Comparison of ENCODE assay signal across 33 cellular contexts in genomic region chr7:26317211-26317610, GRCh38.
"Had no signal": no experiment of that assay in that cellular context is flagged by ENCODE, and none has a peak within 500 bp of the region (broad histone marks: within the 10 kb centered on the region; RNA-seq: fewer than 3 reads in every experiment).

No MANE protein-coding gene starts in this region.

- H3K9me3 Mint-ChIP-seq: activated CD8-positive, alpha-beta T cell treated with anti-CD3 and anti-CD28 coated beads for 36 hours; activated naive CD8-positive, alpha-beta T cell treated with anti-CD3 and anti-CD28 coated beads, Interleukin-2, amount 50 U/mL, for 24 hours; activated T-cell treated with anti-CD3 and anti-CD28 coated beads, Interleukin-2, amount 50 U/mL, for 4 hours; activated T-helper 17 cell treated with anti-CD3 and anti-CD28 coated beads, Interleukin-2, amount 50 U/mL, for 72 hours; effector memory CD8-positive, alpha-beta T cell; WTC11 had no signal

- DNase-seq: activated CD4-positive, alpha-beta T cell treated with anti-CD3 and anti-CD28 coated beads for 48 hours; activated CD4-positive, alpha-beta T cell treated with anti-CD3 and anti-CD28 coated beads, Interleukin-2, amount 50 U/mL, for 1 hour; activated CD4-positive, alpha-beta T cell treated with anti-CD3 and anti-CD28 coated beads, Interleukin-2, amount 50 U/mL, for 48 hours; activated CD8-positive, alpha-beta memory T cell treated with anti-CD3 and anti-CD28 coated beads for 24 hours; activated CD8-positive, alpha-beta T cell treated with anti-CD3 and anti-CD28 coated beads for 36 hours; activated effector memory CD4-positive, alpha-beta T cell treated with Interleukin-2 at 50 U/mL for 16 hours; activated gamma-delta T cell treated with Interleukin-2 at 50 U/mL for 16 hours; activated naive CD4-positive, alpha-beta T cell treated with anti-CD3 and anti-CD28 coated beads, Interleukin-2, amount 50 U/mL, for 16 hours; activated naive CD4-positive, alpha-beta T cell treated with Interleukin-2 at 50 U/mL for 16 hours; activated naive CD8-positive, alpha-beta T cell treated with anti-CD3 and anti-CD28 coated beads, Interleukin-2, amount 50 U/mL, for 24 hours; activated T-cell treated with anti-CD3 and anti-CD28 coated beads, Interleukin-2, amount 50 U/mL, for 4 hours; adrenal gland; amygdala; aorta; body of pancreas; caudate nucleus; cortex of kidney; dermis blood vessel endothelial cell; effector CD4-positive, alpha-beta T cell; effector memory CD8-positive, alpha-beta T cell; erythroblast; foreskin keratinocyte; gastrocnemius medialis; glutamatergic neuron; T-helper 1 cell; T-helper 2 cell had no signal

- H3K4me3 ChIP-seq: adrenal gland, body of pancreas, esophagus muscularis mucosa, gastrocnemius medialis had no signal

- FAIRE-seq: colon had no signal

- H3K4me1 Mint-ChIP-seq: WTC11 had no signal

- H3K27me3 ChIP-seq: adrenal gland, body of pancreas, esophagus muscularis mucosa, foreskin keratinocyte, gastrocnemius medialis had no signal

- H3K4me1 ChIP-seq: esophagus muscularis mucosa, foreskin keratinocyte, gastrocnemius medialis had no signal

- H3K9me3 ChIP-seq: adrenal gland, body of pancreas, esophagus muscularis mucosa, gastrocnemius medialis had no signal

- H3K36me3 ChIP-seq: adrenal gland, esophagus muscularis mucosa, gastrocnemius medialis had no signal

- ATAC-seq: activated CD4-positive, CD25-positive, alpha-beta regulatory T cell treated with anti-CD3 and anti-CD28 coated beads, Interleukin-2, amount 50 U/mL, for 24 hours; activated CD8-positive, alpha-beta T cell treated with anti-CD3 and anti-CD28 coated beads for 36 hours; activated naive CD8-positive, alpha-beta T cell treated with anti-CD3 and anti-CD28 coated beads, Interleukin-2, amount 50 U/mL, for 24 hours; activated T-cell treated with anti-CD3 and anti-CD28 coated beads, Interleukin-2, amount 50 U/mL, for 4 hours; activated T-helper 17 cell treated with anti-CD3 and anti-CD28 coated beads, Interleukin-2, amount 50 U/mL, for 72 hours; body of pancreas; effector memory CD8-positive, alpha-beta T cell; foreskin keratinocyte; gastrocnemius medialis; WTC11 had no signal

- H3K4me3 Mint-ChIP-seq: activated CD8-positive, alpha-beta T cell treated with anti-CD3 and anti-CD28 coated beads for 36 hours; activated naive CD8-positive, alpha-beta T cell; activated naive CD8-positive, alpha-beta T cell treated with anti-CD3 and anti-CD28 coated beads, Interleukin-2, amount 50 U/mL, for 24 hours; activated T-cell treated with anti-CD3 and anti-CD28 coated beads, Interleukin-2, amount 50 U/mL, for 4 hours; activated T-helper 17 cell treated with anti-CD3 and anti-CD28 coated beads, Interleukin-2, amount 50 U/mL, for 72 hours; effector memory CD8-positive, alpha-beta T cell; WTC11 had no signal

- H3K27ac ChIP-seq: esophagus muscularis mucosa, foreskin keratinocyte, gastrocnemius medialis, VCaP had no signal

- H3K36me3 Mint-ChIP-seq: WTC11 had no signal

- H3K27me3 Mint-ChIP-seq: activated CD8-positive, alpha-beta T cell treated with anti-CD3 and anti-CD28 coated beads for 36 hours; activated naive CD8-positive, alpha-beta T cell; activated naive CD8-positive, alpha-beta T cell treated with anti-CD3 and anti-CD28 coated beads, Interleukin-2, amount 50 U/mL, for 24 hours; activated T-helper 17 cell treated with anti-CD3 and anti-CD28 coated beads, Interleukin-2, amount 50 U/mL, for 72 hours; effector memory CD8-positive, alpha-beta T cell had no signal

- H3K27ac Mint-ChIP-seq: activated CD8-positive, alpha-beta T cell treated with anti-CD3 and anti-CD28 coated beads for 36 hours; activated naive CD8-positive, alpha-beta T cell; activated naive CD8-positive, alpha-beta T cell treated with anti-CD3 and anti-CD28 coated beads, Interleukin-2, amount 50 U/mL, for 24 hours; activated T-helper 17 cell treated with anti-CD3 and anti-CD28 coated beads, Interleukin-2, amount 50 U/mL, for 72 hours; effector memory CD8-positive, alpha-beta T cell; WTC11 had no signal
